In the genomic region with DNA sequence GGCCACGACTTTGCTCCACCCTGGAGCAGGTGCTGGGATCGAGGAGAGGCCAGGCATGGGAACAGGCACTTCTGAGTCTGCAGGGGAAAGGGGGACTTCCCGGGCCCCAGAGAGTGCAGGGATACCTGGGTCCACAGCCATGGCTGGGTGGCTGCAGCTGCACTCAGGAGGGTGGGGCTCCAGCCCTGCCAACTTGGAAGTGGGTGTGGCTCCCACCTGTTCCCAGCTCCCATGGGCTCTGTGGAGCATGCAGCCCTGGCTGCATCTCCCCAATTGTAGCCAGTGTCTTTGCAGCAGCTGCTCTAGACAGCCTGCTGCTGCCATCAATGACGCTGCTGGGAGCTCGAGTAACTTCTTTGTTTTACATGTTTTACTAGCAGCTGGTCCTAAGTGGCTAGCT, we compare ENCODE assay signal across 11 cellular contexts. TPM values are rescaled to one million over a fixed set of nuclear protein-coding genes. Genes with fewer than 3 reads are reported as not detected.
DNase-seq lines count a peak whose midpoint lies in the region; ATAC-seq and TF ChIP-seq lines count a peak whose summit lies in the region.
"Had no signal": no experiment of that assay in that cellular context is flagged by ENCODE, and none has a peak within 500 bp of the region (broad histone marks: within the 10 kb centered on the region; RNA-seq: fewer than 3 reads in every experiment).

No MANE protein-coding gene starts in this region.

- TF ChIP-seq CTCF in C4-2B (conservative IDR thresholded peaks at IDR 0.05): no peak

- DNase-seq in NCI-H1092 (lab: John Stamatoyannopoulos, UW): peak; percentile 37
- DNase-seq in NCI-H748 treated with DMSO at 0.1 percent for 48 hours (lab: John Stamatoyannopoulos, UW): peak; percentile 48
- no peak for DNase-seq in left lobe of liver (ENCODE audit: low spot score)
- DNase-seq in COLO829 (ENCODE audit: low spot score): no peak
- no peak for DNase-seq in 8988T
- DNase-seq: dermis blood vessel endothelial cell, KBM-7 had no signal

- peak overlapping the region; percentile 72; the same call in 1 of the 2 replicates for H3K27ac ChIP-seq in C4-2B
- H3K27ac ChIP-seq: prostate gland had no signal

- ATAC-seq in left lobe of liver (peak; percentile 66), HG03460 (IDR thresholded peaks at IDR 0.05; ENCODE audit: unreplicated experiment) (no peak), GM19324 (IDR thresholded peaks at IDR 0.05; ENCODE audit: low FRiP score, unreplicated experiment) (no peak)

RNA-seq across cellular contexts. Expression of a gene that starts 57.1 kb away (rescaled TPM):
- 76.2 TPM for total RNA-seq in left lobe of liver

RNA-seq across cellular contexts. Expression of a gene that starts 57.5 kb away (rescaled TPM):
- 14.6 TPM for total RNA-seq in left lobe of liver

Comparison
In these comparisons a context has a peak if more than half of its experiments do, and no peak if none do; other contexts are left out.
1. DNase-seq: peak in NCI-H1092 (single experiment) and NCI-H748 treated with DMSO at 0.1 percent for 48 hours (single experiment); none in left lobe of liver (single experiment), COLO829 (single experiment) and 8988T (single experiment).